In the genomic region with DNA sequence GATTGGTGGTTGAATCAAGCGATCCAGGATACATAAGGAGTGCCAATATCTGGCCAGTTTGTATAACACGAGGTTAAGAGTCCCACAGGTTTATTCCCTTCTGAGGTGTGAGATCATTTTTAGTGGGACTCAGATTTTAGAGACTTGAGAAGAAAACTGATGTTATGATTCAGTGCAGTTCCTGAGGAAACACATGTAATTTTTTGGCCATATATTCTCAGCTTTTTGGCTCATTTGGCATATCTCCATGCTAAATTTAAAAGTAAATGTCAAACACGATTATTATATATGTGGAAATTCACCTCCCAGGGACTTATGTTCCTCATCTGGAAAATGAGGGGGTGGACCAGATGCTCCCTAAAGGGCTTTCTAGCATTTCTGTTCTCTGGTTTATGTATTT, we compare ENCODE assay signal across 16 cellular contexts. TPM values are rescaled to one million over a fixed set of nuclear protein-coding genes. Genes with fewer than 3 reads are reported as not detected.
DNase-seq lines count a peak whose midpoint lies in the region; ATAC-seq, FAIRE-seq and TF ChIP-seq lines count a peak whose summit lies in the region.
"Had no signal": no experiment of that assay in that cellular context is flagged by ENCODE, and none has a peak within 500 bp of the region (broad histone marks: within the 10 kb centered on the region; RNA-seq: fewer than 3 reads in every experiment).

No MANE protein-coding gene starts in this region.

- H4K20me1 ChIP-seq in keratinocyte (ENCODE audit: control insufficient read depth, extremely low read depth, insufficient read depth, low read length) = no peaks in the 10 kb centered on the region

- FAIRE-seq in keratinocyte (lab: Jason Lieb, UNC) = peak; percentile 77
- FAIRE-seq: GM12891, H54 had no signal

- 61 to 67% (median 64%) methylated on average over 3 of the region's 3 CpGs for WGBS in psoas muscle, 3 donors

- H3K36me3 ChIP-seq in keratinocyte (ENCODE audit: control insufficient read depth in 2 of 2, extremely low read depth in 1 of 2, insufficient read depth in 2 of 2, low read length in 2 of 2) (no peaks in the 10 kb centered on the region), psoas muscle (ENCODE audit: insufficient read depth in 1 of 2, low read depth in 1 of 2) (no peaks in the 10 kb centered on the region)

- H3K9me1 ChIP-seq in keratinocyte (ENCODE audit: control insufficient read depth, extremely low read depth, insufficient read depth, low read length) = no peaks in the 10 kb centered on the region

- no peaks in the 10 kb centered on the region for H3K9me3 ChIP-seq in keratinocyte (ENCODE audit: control insufficient read depth, low read depth, low read length)
- H3K9me3 ChIP-seq in psoas muscle = no peaks in the 10 kb centered on the region

- H2AFZ ChIP-seq in keratinocyte (ENCODE audit: control insufficient read depth, low read length) = no peak overlapping the region
- H2AFZ ChIP-seq: GM23248 had no signal

- H3K4me3 ChIP-seq in keratinocyte (ENCODE audit: control insufficient read depth in 2 of 3, extremely low read depth in 1 of 3, insufficient read depth in 2 of 3, low read depth in 1 of 3, low read length in 3 of 3) = no peak overlapping the region
- no peak overlapping the region for H3K4me3 ChIP-seq in psoas muscle
- H3K4me3 ChIP-seq: GM23248 had no signal

- TF ChIP-seq CTCF in keratinocyte (optimal IDR thresholded peaks at IDR 0.05 in 1 of 3, IDR thresholded peaks at IDR 0.05 in 1 of 3, conservative IDR thresholded peaks at IDR 0.05 in 1 of 3; ENCODE audit: extremely low read depth in 1 of 3, insufficient read depth in 2 of 3, low read length in 3 of 3) (no peak), psoas muscle (IDR thresholded peaks at IDR 0.05) (no peak), GM20000 (IDR thresholded peaks at IDR 0.05; ENCODE audit: extremely low read depth, missing control alignments) (no peak)

- H3K4me2 ChIP-seq in keratinocyte (ENCODE audit: control insufficient read depth, extremely low read depth, insufficient read depth, low read depth, low read length) = no peak overlapping the region

- intact Hi-C loops in psoas muscle (cut with DNase I) = loop anchor here in 1 of 2 donors (5.0 kb wide), 1 partner anchor 102 kb away; no protein-coding TSS in a partner anchor

- H3K4me1 ChIP-seq in keratinocyte (ENCODE audit: control insufficient read depth, extremely low read depth, insufficient read depth, low read length) (peaks cover 17% of the 10 kb centered on the region), psoas muscle (peaks cover 28% of the 10 kb centered on the region)

- H3K9ac ChIP-seq in keratinocyte (ENCODE audit: control insufficient read depth, extremely low read depth, insufficient read depth, low read length) = no peak overlapping the region
- H3K9ac ChIP-seq: GM23248 had no signal

- H3K27ac ChIP-seq in keratinocyte (ENCODE audit: control insufficient read depth, insufficient read depth, low read length) (no peak overlapping the region), psoas muscle (peak overlapping the region; percentile 77)
- H3K27ac ChIP-seq: GM23248 had no signal

- H3K27me3 ChIP-seq in keratinocyte (ENCODE audit: control insufficient read depth, extremely low read depth, insufficient read depth, low read length) (no peaks in the 10 kb centered on the region), psoas muscle (ENCODE audit: insufficient read depth in 3 of 3, low read length in 2 of 3) (no peaks in the 10 kb centered on the region)

- DNase-seq in EH (ENCODE audit: low read depth) = peak; percentile 29
- peak; percentile 76 for DNase-seq in dermis blood vessel endothelial cell
- no peak for DNase-seq in keratinocyte (ENCODE audit: low read depth, low spot score)
- DNase-seq in psoas muscle = no peak
- DNase-seq in GM20000 (ENCODE audit: low spot score) = no peak
- DNase-seq in Ammon's horn (ENCODE audit: low spot score) = no peak
- DNase-seq: 8988T; C1 segment of cervical spinal cord; Calu3; CD4-positive, alpha-beta T cell; DMS 273 treated with DMSO at 0.1 percent for 48 hours; GM23248 had no signal

- H3K79me2 ChIP-seq in keratinocyte (ENCODE audit: control insufficient read depth, insufficient read depth, low read length) = no peaks in the 10 kb centered on the region

- dilution Hi-C loops in keratinocyte (cut with MboI; ENCODE audit: extremely low pct_ligation_motif_present, low sequenced_read_pairs) = no loop called here

- no peak for ATAC-seq in psoas muscle
- ATAC-seq in HG03460 (IDR thresholded peaks at IDR 0.05; ENCODE audit: unreplicated experiment) = no peak
- ATAC-seq in GM19328 (IDR thresholded peaks at IDR 0.05; ENCODE audit: unreplicated experiment) = no peak

RNA-seq across cellular contexts. Expression of gene SERBP1, which starts 39.2 kb away (rescaled TPM):
- total RNA-seq in dermis blood vessel endothelial cell = 250 and 428 TPM in 2 replicates
- polyA plus RNA-seq in keratinocyte = 197 to 352 TPM (median 286 TPM) in 3 replicates
- polyA plus RNA-seq in keratinocyte (2011; ENCODE audit: low read depth) = 870 TPM
- polyA plus RNA-seq in keratinocyte (2011; cell fraction: cytosol; rRNA removed) = 227 and 270 TPM in 2 replicates
- polyA plus RNA-seq in keratinocyte (2011; cell fraction: nucleus; rRNA removed) = 120 and 203 TPM in 2 replicates
- polyA plus RNA-seq in keratinocyte (2012; ENCODE audit: low replicate concordance) = 161 and 304 TPM in 2 replicates
- 44.8 to 115 TPM (median 55.0 TPM) in 3 replicates for polyA minus RNA-seq in keratinocyte
- 241 TPM for polyA minus RNA-seq in keratinocyte (2011; cell fraction: cytosol; rRNA and poly(A)+ RNA removed)
- polyA minus RNA-seq in keratinocyte (2011; cell fraction: nucleus; rRNA and poly(A)+ RNA removed) = 47.8 and 84.2 TPM in 2 replicates
- total RNA-seq in psoas muscle = 100 to 1,000 TPM; 197 to 289 (median 216) TPM
- polyA plus RNA-seq in psoas muscle = 100 to 1,000 TPM; 189 to 299 (median 277) TPM

Comparison
In these comparisons a context has a peak if more than half of its experiments do, and no peak if none do; other contexts are left out.
1. DNase-seq: peak in EH (single experiment) and dermis blood vessel endothelial cell (single experiment); none in keratinocyte (single experiment), psoas muscle (0 of 2), GM20000 (single experiment) and Ammon's horn (single experiment).